ENCODE assay signal across 21 cellular contexts in the genomic region with DNA sequence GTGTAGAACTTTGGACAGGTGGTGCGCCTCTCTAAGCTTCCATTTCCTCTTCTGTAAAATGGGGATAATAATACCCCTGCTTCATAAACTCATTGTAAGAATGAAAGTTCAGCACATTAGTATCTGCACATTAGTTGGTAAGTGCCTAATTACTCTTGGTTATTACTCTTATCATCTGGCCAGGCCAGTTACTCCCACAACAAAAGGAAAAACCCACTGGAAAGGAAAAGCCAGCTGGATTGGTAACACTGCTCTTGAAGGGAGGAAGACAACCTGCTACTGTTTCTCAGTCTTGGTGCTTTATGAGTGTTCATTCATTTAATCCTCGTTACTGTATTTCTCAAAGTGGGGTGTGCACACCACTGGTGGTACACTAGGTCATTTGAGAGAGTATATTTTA.
DNase-seq lines count a peak whose midpoint lies in the region; ATAC-seq, FAIRE-seq and TF ChIP-seq lines count a peak whose summit lies in the region.
"Had no signal": no experiment of that assay in that cellular context is flagged by ENCODE, and none has a peak within 500 bp of the region (broad histone marks: within the 10 kb centered on the region; RNA-seq: fewer than 3 reads in every experiment).

No MANE protein-coding gene starts in this region.

- FAIRE-seq in GM18507 (lab: Jason Lieb, UNC), result peak; percentile 49
- FAIRE-seq in GM12878 (lab: Jason Lieb, UNC), result no peak
- FAIRE-seq: A204.1, H54, HTR-8/SVneo, K562 had no signal

- no peak for TF ChIP-seq EP300 in GM12878 (IDR thresholded peaks at IDR 0.05; ENCODE audit: borderline replicate concordance in 1 of 2, control insufficient read depth in 1 of 2, low read depth in 2 of 2, low read length in 2 of 2)

- H3K27ac ChIP-seq in OCI-LY3 (ENCODE audit: low read length), result peak overlapping the region; percentile 97
- H3K27ac ChIP-seq in GM12878 (ENCODE audit: control insufficient read depth, insufficient read depth), result peak overlapping the region; percentile 96
- H3K27ac ChIP-seq: HL-60 had no signal

- 2% methylated on average over 2 of the region's 2 CpGs for WGBS in GM12878 (ENCODE audit: insufficient coverage, insufficient replicate concordance, low lambda C conversion rate, missing lambda C conversion rate)

- CTCF ChIA-PET in GM12878 (lab: Yijun Ruan, JAX), result interaction anchor here (0.7 to 4.9 kb wide), 2 partner anchors 19 to 187 kb away, joined by 4 to 31 read pairs; no protein-coding TSS in a partner anchor

- H2AFZ ChIP-seq in OCI-LY3 (ENCODE audit: low read depth, low read length) (no peak overlapping the region), GM12878 (ENCODE audit: control insufficient read depth, low read depth, low read length) (no peak overlapping the region)
- H2AFZ ChIP-seq: GM23338 had no signal

- in situ Hi-C loops in GM12878 (cut with MboI), result loop anchor here (5.0 to 10.0 kb wide), 2 partner anchors 186 to 383 kb away; partner anchors contain the start of gene NR3C1

- peaks cover 10% of the 10 kb centered on the region for H3K36me3 ChIP-seq in OCI-LY3 (replicated peaks; ENCODE audit: low read depth, low read length)
- H3K36me3 ChIP-seq in GM12878 (ENCODE audit: control insufficient read depth in 2 of 2, insufficient read depth in 2 of 2, low read length in 1 of 2), result no peaks in the 10 kb centered on the region
- H3K36me3 ChIP-seq: BE2C had no signal

- peak overlapping the region; percentile 73 for H3K9ac ChIP-seq in OCI-LY3 (ENCODE audit: low read length)
- no peak overlapping the region for H3K9ac ChIP-seq in GM12878 (ENCODE audit: control insufficient read depth, insufficient read depth, low read length)

- H3K79me2 ChIP-seq in OCI-LY3 (ENCODE audit: low read length) (peaks cover 3% of the 10 kb centered on the region; the same call in 1 of the 2 replicates), GM12878 (ENCODE audit: control insufficient read depth, insufficient read depth, low read length) (peaks cover 10% of the 10 kb centered on the region)

- ATAC-seq in GM12878, result no peak
- ATAC-seq: GM23338, K562 had no signal

- peaks cover 99% of the 10 kb centered on the region for H3K4me1 ChIP-seq in OCI-LY3 (ENCODE audit: low read length)
- peaks cover 77% of the 10 kb centered on the region for H3K4me1 ChIP-seq in GM12878 (ENCODE audit: control insufficient read depth, insufficient read depth, low read length)

- H3K4me2 ChIP-seq in OCI-LY3 (ENCODE audit: low read length) (peak overlapping the region; percentile 63), GM12878 (ENCODE audit: control insufficient read depth, insufficient read depth) (peak overlapping the region; percentile 4; the same call in 1 of the 2 replicates)
- H3K4me2 ChIP-seq: GM23338 had no signal

- H3K27me3 ChIP-seq in OCI-LY3 (ENCODE audit: low read depth, low read length) (no peaks in the 10 kb centered on the region), GM12878 (replicated peaks in 1 of 2; ENCODE audit: control insufficient read depth in 2 of 2, insufficient read depth in 2 of 2, low read length in 1 of 2) (no peaks in the 10 kb centered on the region)
- H3K27me3 ChIP-seq: BE2C had no signal

- POLR2A ChIA-PET in GM12878 (lab: Charles Lee), result interaction anchor here (0.6 to 1.5 kb wide), 6 partner anchors 8 to 889 kb away, joined by 3 to 6 read pairs (median 4); no protein-coding TSS in a partner anchor

- no peak for TF ChIP-seq POLR2A in GM12878 (IDR thresholded peaks at IDR 0.05; ENCODE audit: low read depth, low read length)

- H3K9me3 ChIP-seq in OCI-LY3 (ENCODE audit: insufficient read depth, low read length) (no peaks in the 10 kb centered on the region), GM12878 (replicated peaks; ENCODE audit: control insufficient read depth, insufficient read depth, low read length) (peaks cover 3% of the 10 kb centered on the region; the same call in 2 of the 3 replicates)
- H3K9me3 ChIP-seq: BE2C had no signal

- no peak for TF ChIP-seq RAD21 in GM12878 (IDR thresholded peaks at IDR 0.05; ENCODE audit: insufficient read depth, low read depth, low read length)

- no TSS peak for BruUV-seq in GM12878 (replicated peaks; lab: Mats Ljungman, UMichigan)

- RAD21 ChIA-PET in GM12878 (lab: Charles Lee; ENCODE audit: unreplicated experiment), result interaction anchor here (0.9 to 17.7 kb wide), 11 partner anchors 12 to 374 kb away, joined by 3 to 337 read pairs (median 30); no protein-coding TSS in a partner anchor

- no peaks in the 10 kb centered on the region for H4K20me1 ChIP-seq in OCI-LY3 (ENCODE audit: insufficient read depth, low read length)
- H4K20me1 ChIP-seq in GM12878 (ENCODE audit: control insufficient read depth, insufficient read depth), result no peaks in the 10 kb centered on the region

- intact Hi-C loops in GM12878 (cut with micrococcal nuclease; ENCODE audit: unreplicated experiment), result loop anchor here (2.0 kb wide), 1 partner anchor 17 kb away; no protein-coding TSS in a partner anchor

- no peak for TF ChIP-seq CTCF in OCI-LY3 (IDR thresholded peaks at IDR 0.05; ENCODE audit: low read depth, low read length)
- no peak for TF ChIP-seq CTCF in GM12878 (IDR thresholded peaks at IDR 0.05 in 2 of 3, conservative IDR thresholded peaks at IDR 0.05 in 1 of 3; ENCODE audit: control insufficient read depth in 2 of 3, extremely low read depth in 1 of 3, insufficient read depth in 1 of 3, low read depth in 3 of 3, low read length in 3 of 3)

- SMC1A ChIA-PET in GM12878 (lab: Charles Lee; ENCODE audit: uncharacterized antibody, unreplicated experiment), result interaction anchor here (0.8 to 7.2 kb wide), 15 partner anchors 10 to 372 kb away, joined by 3 to 138 read pairs (median 17); no protein-coding TSS in a partner anchor

- DNase-seq in GM18507 (ENCODE audit: extremely low spot score, insufficient read length, low read depth), result no peak
- no peak for DNase-seq in GM12878 (ENCODE audit: low read depth, low spot score)
- no peak for DNase-seq in midbrain (lab: John Stamatoyannopoulos, UW)
- no peak for DNase-seq in NCI-H1105 (lab: John Stamatoyannopoulos, UW)
- no peak for DNase-seq in HPDE6-E6E7 (ENCODE audit: extremely low spot score)
- DNase-seq: ACHN; BE2C; C1 segment of cervical spinal cord; Calu3; CD4-positive, alpha-beta T cell; DMS79 treated with DMSO at 0.1 percent for 48 hours; GF-D8; HCEC 1CT; IMR-90 had no signal

- H3K4me3 ChIP-seq in OCI-LY3 (ENCODE audit: low read length), result no peak overlapping the region
- no peak overlapping the region for H3K4me3 ChIP-seq in GM12878
- H3K4me3 ChIP-seq: GM23338, K562 had no signal

TF ChIP-seq in GM12878, 131 proteins besides CTCF, POLR2A, EP300 and RAD21 (continues in another document):
- TF ChIP-seq ZNF207 (IDR thresholded peaks at IDR 0.05; ENCODE audit: borderline replicate concordance), result no peak
- TF ChIP-seq MYC (IDR thresholded peaks at IDR 0.05; ENCODE audit: insufficient read depth, insufficient read length, insufficient replicate concordance, low read length, severe bottlenecking), result no peak
- no peak for TF ChIP-seq HDGF (IDR thresholded peaks at IDR 0.05)
- no peak for TF ChIP-seq SMAD1 (IDR thresholded peaks at IDR 0.05; ENCODE audit: low read depth, partially characterized antibody)
- TF ChIP-seq NFIC (IDR thresholded peaks at IDR 0.05; ENCODE audit: low read depth, low read length), result 0 out of 2 replicates have a peak, but pooled peaks have one; percentile 36
- TF ChIP-seq ETV6 (conservative IDR thresholded peaks at IDR 0.05 in 1 of 2, IDR thresholded peaks at IDR 0.05 in 1 of 2; ENCODE audit: borderline replicate concordance in 1 of 2, low read depth in 1 of 2), result no peak
- TF ChIP-seq TBL1XR1 (IDR thresholded peaks at IDR 0.05; ENCODE audit: low read depth, low read length), result no peak
- TF ChIP-seq WRNIP1 (IDR thresholded peaks at IDR 0.05; ENCODE audit: borderline replicate concordance, low read depth, low read length), result no peak
- no peak for TF ChIP-seq NR2F1 (conservative IDR thresholded peaks at IDR 0.05)
- TF ChIP-seq ZBTB40 (IDR thresholded peaks at IDR 0.05; ENCODE audit: borderline replicate concordance), result no peak
- no peak for TF ChIP-seq SRF (IDR thresholded peaks at IDR 0.05; ENCODE audit: low read depth in 2 of 2, low read length in 2 of 2)
- TF ChIP-seq IRF4 (IDR thresholded peaks at IDR 0.05; ENCODE audit: low read depth, low read length), result no peak
- no peak for TF ChIP-seq TCF12 (IDR thresholded peaks at IDR 0.05; ENCODE audit: low read depth, low read length)
- TF ChIP-seq EED (IDR thresholded peaks at IDR 0.05; ENCODE audit: low read depth), result peak; percentile 67
- no peak for TF ChIP-seq MYB (IDR thresholded peaks at IDR 0.05; ENCODE audit: borderline replicate concordance, low read depth, low read length)
- no peak for TF ChIP-seq SIN3A (IDR thresholded peaks at IDR 0.05; ENCODE audit: low read depth, low read length)
- no peak for TF ChIP-seq PAX8 (IDR thresholded peaks at IDR 0.05)
- peak; percentile 35; the same call in 1 of the 2 replicates for TF ChIP-seq RUNX3 (IDR thresholded peaks at IDR 0.05; ENCODE audit: low read length)
